11 cellular contexts compared by ENCODE assay signal in the genomic region with DNA sequence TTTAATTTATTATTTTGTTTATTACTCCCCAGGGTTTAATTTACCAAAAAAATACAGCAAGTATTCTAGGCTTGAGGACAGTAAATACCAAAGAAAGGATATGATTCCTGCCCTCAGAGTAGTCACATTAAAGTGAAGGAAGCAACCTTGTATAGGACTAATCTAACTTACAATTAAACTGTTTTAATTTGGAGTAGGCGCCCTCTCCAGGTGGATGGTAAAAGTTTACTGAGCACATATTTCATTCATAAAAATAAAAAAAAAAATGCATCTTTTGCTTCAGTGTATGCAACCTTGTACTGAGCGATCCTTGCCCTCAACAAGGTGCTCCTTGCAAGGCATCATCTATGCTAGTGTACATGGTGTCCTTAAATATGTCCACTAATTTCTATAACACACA.
DNase-seq lines count a peak whose midpoint lies in the region; ATAC-seq and TF ChIP-seq lines count a peak whose summit lies in the region.
"Had no signal": no experiment of that assay in that cellular context is flagged by ENCODE, and none has a peak within 500 bp of the region (broad histone marks: within the 10 kb centered on the region; RNA-seq: fewer than 3 reads in every experiment).

No MANE protein-coding gene starts in this region.

- DNase-seq in COLO668 (lab: John Stamatoyannopoulos, UW; ENCODE audit: unreplicated experiment) (peak; percentile 2), SW480 (ENCODE audit: low spot score) (peak; percentile 8), iris pigment epithelial cell (ENCODE audit: low read depth) (peak; percentile 10), DMS153 (lab: John Stamatoyannopoulos, UW) (no peak), NCI-H2227 (lab: John Stamatoyannopoulos, UW; ENCODE audit: unreplicated experiment) (no peak), posterior cingulate gyrus (no peak)
- DNase-seq: activated naive CD4-positive, alpha-beta T cell; ovary; upper lobe of left lung had no signal

- ATAC-seq in HG02852 (IDR thresholded peaks at IDR 0.05; ENCODE audit: unreplicated experiment): no peak

- TF ChIP-seq EP300 in Ishikawa (IDR thresholded peaks at IDR 0.05; ENCODE audit: borderline replicate concordance): no peak

- intact Hi-C loops in posterior cingulate gyrus (cut with DNase I): no loop called here

- peak; percentile 35 for TF ChIP-seq RAD21 in Ishikawa (IDR thresholded peaks at IDR 0.05; ENCODE audit: low read depth)

TF ChIP-seq in Ishikawa, 13 proteins besides CTCF, POLR2A, EP300 and RAD21:
- TF ChIP-seq EGR1 (IDR thresholded peaks at IDR 0.05): no peak
- TF ChIP-seq TAF1 (IDR thresholded peaks at IDR 0.05; ENCODE audit: low read depth): no peak
- no peak for TF ChIP-seq NFIC (IDR thresholded peaks at IDR 0.05)

Comparison
In these comparisons a context has a peak if more than half of its experiments do, and no peak if none do; other contexts are left out.
1. DNase-seq: peak in COLO668 (single experiment), SW480 (single experiment) and iris pigment epithelial cell (single experiment); none in DMS153 (single experiment), NCI-H2227 (single experiment) and posterior cingulate gyrus (0 of 10).